In the genomic region with DNA sequence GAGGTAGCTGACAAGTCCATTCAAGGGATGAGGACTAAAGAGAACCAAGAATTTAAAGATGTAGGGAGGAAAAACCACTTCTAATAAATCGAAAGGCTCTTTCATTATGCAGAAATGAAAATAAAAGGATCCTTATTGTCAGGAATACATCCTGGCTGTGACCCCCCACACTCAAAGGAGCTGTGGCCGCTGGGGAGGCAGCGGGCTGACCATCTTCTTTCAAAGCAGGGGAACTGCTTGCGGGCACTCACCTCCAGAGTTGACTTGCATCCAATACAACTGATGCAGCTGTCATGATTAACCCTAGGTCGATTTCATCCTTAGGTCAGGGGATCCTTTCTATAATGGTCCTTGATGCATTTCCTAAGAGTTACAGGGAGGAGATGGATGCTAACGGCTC, we compare ENCODE assay signal across 15 cellular contexts.
"Had no signal": no experiment of that assay in that cellular context is flagged by ENCODE, and none has a peak within 500 bp of the region (broad histone marks: within the 10 kb centered on the region; RNA-seq: fewer than 3 reads in every experiment).

No MANE protein-coding gene starts in this region.

- H3K4me1 ChIP-seq: body of pancreas had no signal

- FAIRE-seq: endometrium, urothelium cell line had no signal

- H3K4me3 ChIP-seq: body of pancreas had no signal

- DNase-seq: activated CD4-positive, alpha-beta T cell treated with anti-CD3 and anti-CD28 coated beads, Interleukin-2, amount 50 U/mL, for 4 hours; amniotic stem cell; body of pancreas; hypothalamus; stimulated activated CD4-positive, alpha-beta T cell treated with anti-CD3 and anti-CD28 coated beads, Interleukin-15, amount 100 ng/mL, for 24 hours; stimulated activated CD4-positive, alpha-beta T cell treated with anti-CD3 and anti-CD28 coated beads, Interleukin-4, amount 100 ng/mL, for 24 hours; stimulated activated naive CD8-positive, alpha-beta T cell treated with anti-CD3 and anti-CD28 coated beads, Interleukin-15, amount 100 ng/mL, for 72 hours; T-helper 2 cell had no signal

- H3K27me3 Mint-ChIP-seq: activated naive CD4-positive, alpha-beta T cell treated with anti-CD3 and anti-CD28 coated beads, Interleukin-2, amount 50 U/mL, for 24 hours; central memory CD8-positive, alpha-beta T cell; stimulated activated naive CD8-positive, alpha-beta T cell treated with anti-CD3 and anti-CD28 coated beads, Interleukin-15, amount 100 ng/mL, for 72 hours had no signal

- H3K4me3 Mint-ChIP-seq: activated naive CD4-positive, alpha-beta T cell treated with anti-CD3 and anti-CD28 coated beads, Interleukin-2, amount 50 U/mL, for 24 hours; central memory CD8-positive, alpha-beta T cell; nephron; stimulated activated naive CD8-positive, alpha-beta T cell treated with anti-CD3 and anti-CD28 coated beads, Interleukin-15, amount 100 ng/mL, for 72 hours had no signal

- H3K27ac Mint-ChIP-seq: activated naive CD4-positive, alpha-beta T cell treated with anti-CD3 and anti-CD28 coated beads, Interleukin-2, amount 50 U/mL, for 24 hours; nephron had no signal

- ATAC-seq: activated CD4-positive, CD25-positive, alpha-beta regulatory T cell treated with anti-CD3 and anti-CD28 coated beads, Interleukin-2, amount 50 U/mL, for 24 hours; body of pancreas; esophagus mucosa; stimulated activated naive CD8-positive, alpha-beta T cell treated with anti-CD3 and anti-CD28 coated beads, Interleukin-15, amount 100 ng/mL, for 72 hours had no signal

- H3K9me3 ChIP-seq: body of pancreas had no signal

- H3K27me3 ChIP-seq: body of pancreas had no signal

- H3K4me1 Mint-ChIP-seq: nephron had no signal

- H3K27ac ChIP-seq: body of pancreas had no signal
